20 cellular contexts compared by ENCODE assay signal in the genomic region with DNA sequence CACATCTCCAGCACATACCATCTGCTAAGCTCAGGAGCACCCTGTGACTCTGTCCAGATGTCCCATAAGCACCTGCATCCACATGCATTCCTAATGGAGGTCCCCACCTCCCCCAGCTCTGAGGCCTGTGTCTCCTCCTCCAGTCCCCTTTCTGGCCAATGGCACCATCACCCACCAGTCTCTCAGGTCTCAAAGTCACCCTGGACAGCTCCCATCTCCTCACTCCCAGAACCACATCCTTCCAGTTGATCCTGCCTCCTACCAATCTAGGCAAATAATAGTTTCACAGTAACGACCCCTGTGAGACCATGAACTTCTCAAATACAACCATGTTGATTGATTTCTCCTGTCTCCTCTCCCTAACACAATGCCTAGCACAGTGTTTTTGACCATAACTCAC. TPM values are rescaled to one million over a fixed set of nuclear protein-coding genes. Genes with fewer than 3 reads are reported as not detected.
"Had no signal": no experiment of that assay in that cellular context is flagged by ENCODE, and none has a peak within 500 bp of the region (broad histone marks: within the 10 kb centered on the region; RNA-seq: fewer than 3 reads in every experiment).

No MANE protein-coding gene starts in this region.

- H3K4me2 ChIP-seq: neural progenitor cell had no signal

- ATAC-seq: effector memory CD8-positive, alpha-beta T cell; foreskin keratinocyte; left cardiac atrium; lower lobe of right lung; natural killer cell had no signal

- H3K27ac ChIP-seq: foreskin keratinocyte, left ventricle myocardium inferior, lower lobe of right lung, neural progenitor cell, stomach, thoracic aorta had no signal

- H3K9me3 ChIP-seq: left ventricle myocardium inferior, lower lobe of right lung, stomach, thoracic aorta had no signal

- H2AFZ ChIP-seq: neural progenitor cell had no signal

- DNase-seq: effector memory CD8-positive, alpha-beta T cell; erythroblast; foreskin keratinocyte; kidney; left cardiac atrium; left ventricle myocardium inferior; lower lobe of right lung; natural killer cell; posterior cingulate gyrus; small intestine; stimulated activated CD4-positive, alpha-beta T cell treated with anti-CD3 and anti-CD28 coated beads, Interleukin-12 subunit alpha, Interleukin-12 subunit beta, amount 100 ng/mL, for 4 hours; stimulated activated naive CD4-positive, alpha-beta T cell; stomach; substantia nigra; trophoblast cell had no signal

- FAIRE-seq: endothelial cell of umbilical vein, kidney, small intestine had no signal

- H3K36me3 ChIP-seq: lower lobe of right lung, neural progenitor cell, stomach had no signal

- H3K4me1 ChIP-seq: foreskin keratinocyte, lower lobe of right lung, neural progenitor cell had no signal

- H3K9ac ChIP-seq: neural progenitor cell had no signal

- H3K4me3 ChIP-seq: left ventricle myocardium inferior, lower lobe of right lung, neural progenitor cell, stomach, thoracic aorta had no signal

RNA-seq across cellular contexts. Expression of gene GGTA1, which starts 40.1 kb away (rescaled TPM):
- total RNA-seq: endothelial cell of umbilical vein, foreskin keratinocyte, mesothelial cell of epicardium, myocyte had no signal
- polyA plus RNA-seq: endothelial cell of umbilical vein, foreskin keratinocyte had no signal
